ENCODE assay signal across 14 cellular contexts in the genomic region with DNA sequence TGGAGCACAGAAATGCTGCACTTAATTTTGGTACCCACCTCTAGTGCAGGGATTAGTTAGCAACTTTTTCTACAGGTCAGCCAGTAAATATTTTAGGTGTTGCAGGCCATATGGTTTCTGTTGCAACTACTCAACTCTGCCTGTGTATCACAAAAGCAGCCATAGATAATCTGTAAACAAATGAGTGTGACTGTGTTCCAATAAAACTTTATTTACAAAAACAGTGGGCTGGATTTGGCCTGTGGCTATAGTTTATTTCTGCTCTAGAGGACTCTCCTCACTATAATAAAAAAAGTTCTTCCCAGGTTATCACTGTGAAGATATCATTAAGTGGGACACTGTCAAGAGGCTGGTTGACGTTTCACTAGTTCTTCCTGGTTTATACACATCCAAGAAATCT.
DNase-seq lines count a peak whose midpoint lies in the region; ATAC-seq and TF ChIP-seq lines count a peak whose summit lies in the region.
"Had no signal": no experiment of that assay in that cellular context is flagged by ENCODE, and none has a peak within 500 bp of the region (broad histone marks: within the 10 kb centered on the region; RNA-seq: fewer than 3 reads in every experiment).

No MANE protein-coding gene starts in this region.

- H3K4me1 ChIP-seq in GM23338 (ENCODE audit: insufficient read depth) (peaks cover 8% of the 10 kb centered on the region), smooth muscle cell (ENCODE audit: low read depth) (no peaks in the 10 kb centered on the region)

- H3K9me3 ChIP-seq in SU-DHL-6 (ENCODE audit: insufficient read depth, low read length) (no peaks in the 10 kb centered on the region), smooth muscle cell (replicated peaks; ENCODE audit: low read depth) (no peaks in the 10 kb centered on the region)
- H3K9me3 ChIP-seq: BLaER1 had no signal

- H3K27ac Mint-ChIP-seq in activated CD8-positive, alpha-beta T cell treated with anti-CD3 and anti-CD28 coated beads, Interleukin-2, amount 10 ng/mL, durations not matched to agents 7 days and 5 days, result peak overlapping the region; percentile 95
- no peak overlapping the region for H3K27ac Mint-ChIP-seq in activated CD8-positive, alpha-beta T cell treated with anti-CD3 and anti-CD28 coated beads for 36 hours
- H3K27ac Mint-ChIP-seq in GM23338, result no peak overlapping the region

- CTCF ChIA-PET in activated CD8-positive, alpha-beta T cell treated with anti-CD3 and anti-CD28 coated beads, Interleukin-2, amount 10 ng/mL, durations not matched to agents 7 days and 5 days (lab: Charles Lee), result interaction anchor here (2.2 to 3.6 kb wide), 4 partner anchors 7 to 75 kb away, joined by 10 to 49 read pairs (median 20); partner anchors contain the start of gene CTNNA3
- CTCF ChIA-PET in activated CD8-positive, alpha-beta T cell treated with anti-CD3 and anti-CD28 coated beads for 36 hours (lab: Charles Lee), result interaction anchor here (0.9 to 5.6 kb wide), 5 partner anchors 7 to 75 kb away, joined by 3 to 35 read pairs (median 8); partner anchors contain the start of gene CTNNA3

- peaks cover 55% of the 10 kb centered on the region for H3K4me1 Mint-ChIP-seq in activated CD8-positive, alpha-beta T cell treated with anti-CD3 and anti-CD28 coated beads, Interleukin-2, amount 10 ng/mL, durations not matched to agents 7 days and 5 days (ENCODE audit: low read depth)
- peaks cover 12% of the 10 kb centered on the region for H3K4me1 Mint-ChIP-seq in activated CD8-positive, alpha-beta T cell treated with anti-CD3 and anti-CD28 coated beads for 36 hours (ENCODE audit: low read depth)
- peaks cover 7% of the 10 kb centered on the region for H3K4me1 Mint-ChIP-seq in GM23338

- DNase-seq in activated CD8-positive, alpha-beta T cell treated with anti-CD3 and anti-CD28 coated beads, Interleukin-2, amount 10 ng/mL, durations not matched to agents 7 days and 5 days, result no peak
- DNase-seq in activated CD8-positive, alpha-beta T cell treated with anti-CD3 and anti-CD28 coated beads for 36 hours, result no peak
- no peak for DNase-seq in GM23338 (ENCODE audit: low spot score)
- DNase-seq in smooth muscle cell (lab: John Stamatoyannopoulos, UW; ENCODE audit: unreplicated experiment), result no peak
- DNase-seq in DMS114 treated with DMSO at 0.1 percent for 48 hours (lab: John Stamatoyannopoulos, UW; ENCODE audit: unreplicated experiment), result no peak
- DNase-seq in NCI-H1417 treated with DMSO at 0.1 percent for 48 hours (lab: John Stamatoyannopoulos, UW), result no peak
- DNase-seq in hippocampal formation (lab: John Stamatoyannopoulos, UW), result no peak
- DNase-seq: DMS 273 treated with DMSO at 0.1 percent for 48 hours, NCI-H2029, NCI-H2171, NCI-H510A, NCI-H774 had no signal

- H2AFZ ChIP-seq in GM23338 (peak overlapping the region; percentile 48; the same call in 1 of the 2 replicates), SU-DHL-6 (ENCODE audit: low read depth, low read length, severe bottlenecking) (peak overlapping the region; percentile 97), smooth muscle cell (ENCODE audit: low read depth) (peak overlapping the region; percentile 25)

- H4K20me1 ChIP-seq in GM23338 (replicated peaks; ENCODE audit: insufficient read depth), result no peaks in the 10 kb centered on the region
- no peaks in the 10 kb centered on the region for H4K20me1 ChIP-seq in SU-DHL-6 (ENCODE audit: low read depth, low read length)
- H4K20me1 ChIP-seq in smooth muscle cell (ENCODE audit: low read depth), result no peaks in the 10 kb centered on the region
- H4K20me1 ChIP-seq: BLaER1 had no signal

- TF ChIP-seq CTCF in activated CD8-positive, alpha-beta T cell treated with anti-CD3 and anti-CD28 coated beads for 36 hours (IDR thresholded peaks at IDR 0.05), result no peak
- no peak for TF ChIP-seq CTCF in GM23338 (conservative IDR thresholded peaks at IDR 0.05; ENCODE audit: low read depth in 2 of 2)
- no peak for TF ChIP-seq CTCF in SU-DHL-6 (IDR thresholded peaks at IDR 0.05; ENCODE audit: insufficient read depth, low read length, poor library complexity, severe bottlenecking)
- TF ChIP-seq CTCF in smooth muscle cell (IDR thresholded peaks at IDR 0.05; ENCODE audit: borderline replicate concordance, insufficient read depth, poor library complexity, severe bottlenecking), result no peak

- H3K79me2 ChIP-seq in GM23338 (replicated peaks; ENCODE audit: insufficient read depth) (no peaks in the 10 kb centered on the region), SU-DHL-6 (ENCODE audit: insufficient read depth, low read length) (no peaks in the 10 kb centered on the region), smooth muscle cell (ENCODE audit: low read depth) (no peaks in the 10 kb centered on the region)

- H3K4me3 Mint-ChIP-seq in activated CD8-positive, alpha-beta T cell treated with anti-CD3 and anti-CD28 coated beads, Interleukin-2, amount 10 ng/mL, durations not matched to agents 7 days and 5 days, result no peak overlapping the region
- no peak overlapping the region for H3K4me3 Mint-ChIP-seq in activated CD8-positive, alpha-beta T cell treated with anti-CD3 and anti-CD28 coated beads for 36 hours
- H3K4me3 Mint-ChIP-seq in GM23338, result no peak overlapping the region

- H3K4me3 ChIP-seq in GM23338 (no peak overlapping the region), SU-DHL-6 (ENCODE audit: insufficient read depth, low read length, poor library complexity, severe bottlenecking) (no peak overlapping the region), smooth muscle cell (no peak overlapping the region)
- H3K4me3 ChIP-seq: BLaER1 had no signal

- POLR2A ChIA-PET in activated CD8-positive, alpha-beta T cell treated with anti-CD3 and anti-CD28 coated beads, Interleukin-2, amount 10 ng/mL, durations not matched to agents 7 days and 5 days (lab: Charles Lee), result interaction anchor here (1.8 to 2.1 kb wide), 2 partner anchors 12 to 114 kb away, joined by 5 to 7 read pairs; no protein-coding TSS in a partner anchor
- POLR2A ChIA-PET in activated CD8-positive, alpha-beta T cell treated with anti-CD3 and anti-CD28 coated beads for 36 hours (lab: Charles Lee), result interaction anchor here (1.5 kb wide), 1 partner anchor 8 kb away, joined by 4 read pairs; no protein-coding TSS in a partner anchor

- H3K27ac ChIP-seq in GM23338 (ENCODE audit: low read depth), result no peak overlapping the region
- H3K27ac ChIP-seq in SU-DHL-6 (ENCODE audit: low read depth, low read length), result peak overlapping the region; percentile 85
- no peak overlapping the region for H3K27ac ChIP-seq in smooth muscle cell (ENCODE audit: low read depth)
- H3K27ac ChIP-seq: BLaER1 had no signal

- H3K4me2 ChIP-seq in GM23338, result peak overlapping the region; percentile 4; the same call in 1 of the 2 replicates
- H3K4me2 ChIP-seq in SU-DHL-6 (ENCODE audit: low read depth, low read length, poor library complexity, severe bottlenecking), result no peak overlapping the region
- no peak overlapping the region for H3K4me2 ChIP-seq in smooth muscle cell
- H3K4me2 ChIP-seq: BLaER1 had no signal

- intact Hi-C loops in activated CD8-positive, alpha-beta T cell treated with anti-CD3 and anti-CD28 coated beads for 36 hours (cut with micrococcal nuclease), result no loop called here

- no peak for ATAC-seq in activated CD8-positive, alpha-beta T cell treated with anti-CD3 and anti-CD28 coated beads, Interleukin-2, amount 10 ng/mL, durations not matched to agents 7 days and 5 days
- ATAC-seq in activated CD8-positive, alpha-beta T cell treated with anti-CD3 and anti-CD28 coated beads for 36 hours, result no peak
- ATAC-seq in GM23338, result no peak

- peaks cover 10% of the 10 kb centered on the region for H3K36me3 Mint-ChIP-seq in activated CD8-positive, alpha-beta T cell treated with anti-CD3 and anti-CD28 coated beads, Interleukin-2, amount 10 ng/mL, durations not matched to agents 7 days and 5 days (ENCODE audit: low read depth)
- H3K36me3 Mint-ChIP-seq in activated CD8-positive, alpha-beta T cell treated with anti-CD3 and anti-CD28 coated beads for 36 hours (ENCODE audit: low read depth), result no peaks in the 10 kb centered on the region
- H3K36me3 Mint-ChIP-seq in GM23338 (ENCODE audit: low read depth), result no peaks in the 10 kb centered on the region

- WGBS in smooth muscle cell (ENCODE audit: low lambda C conversion rate), result 46% methylated on average over 1 of the region's 1 CpG

- H3K27me3 Mint-ChIP-seq in activated CD8-positive, alpha-beta T cell treated with anti-CD3 and anti-CD28 coated beads, Interleukin-2, amount 10 ng/mL, durations not matched to agents 7 days and 5 days (ENCODE audit: low read depth), result no peaks in the 10 kb centered on the region
- H3K27me3 Mint-ChIP-seq in activated CD8-positive, alpha-beta T cell treated with anti-CD3 and anti-CD28 coated beads for 36 hours, result no peaks in the 10 kb centered on the region
- no peaks in the 10 kb centered on the region for H3K27me3 Mint-ChIP-seq in GM23338 (ENCODE audit: insufficient read depth, low read depth, poor library complexity)

- H3K9ac ChIP-seq in SU-DHL-6 (ENCODE audit: low read length), result 0 out of 2 replicates have a peak overlapping the region, but pooled peaks have one; percentile 26
- H3K9ac ChIP-seq in smooth muscle cell (ENCODE audit: low read depth), result no peak overlapping the region
- H3K9ac ChIP-seq: BLaER1 had no signal

- H3K36me3 ChIP-seq in GM23338 (ENCODE audit: insufficient read depth) (no peaks in the 10 kb centered on the region), SU-DHL-6 (ENCODE audit: low read length) (no peaks in the 10 kb centered on the region), smooth muscle cell (ENCODE audit: low read depth) (no peaks in the 10 kb centered on the region)
- H3K36me3 ChIP-seq: BLaER1 had no signal

- H3K27me3 ChIP-seq in GM23338 (ENCODE audit: insufficient read depth) (no peaks in the 10 kb centered on the region), SU-DHL-6 (ENCODE audit: low read length) (no peaks in the 10 kb centered on the region), smooth muscle cell (ENCODE audit: low read depth) (no peaks in the 10 kb centered on the region)
- H3K27me3 ChIP-seq: BLaER1 had no signal

- H3K9me2 ChIP-seq in GM23338 (ENCODE audit: insufficient read depth), result no peaks in the 10 kb centered on the region
- H3K9me2 ChIP-seq in SU-DHL-6 (replicated peaks; ENCODE audit: insufficient read depth, low read length), result no peaks in the 10 kb centered on the region

- H3K9me3 Mint-ChIP-seq in activated CD8-positive, alpha-beta T cell treated with anti-CD3 and anti-CD28 coated beads, Interleukin-2, amount 10 ng/mL, durations not matched to agents 7 days and 5 days (ENCODE audit: insufficient read depth), result peaks cover 5% of the 10 kb centered on the region
- H3K9me3 Mint-ChIP-seq in activated CD8-positive, alpha-beta T cell treated with anti-CD3 and anti-CD28 coated beads for 36 hours, result no peaks in the 10 kb centered on the region
- H3K9me3 Mint-ChIP-seq in GM23338, result no peaks in the 10 kb centered on the region

- no peaks in the 10 kb centered on the region for H3F3A ChIP-seq in GM23338 (replicated peaks; ENCODE audit: low read depth)
- peaks cover 14% of the 10 kb centered on the region for H3F3A ChIP-seq in SU-DHL-6 (ENCODE audit: insufficient read depth)
- no peaks in the 10 kb centered on the region for H3F3A ChIP-seq in smooth muscle cell (ENCODE audit: low read depth)

TF ChIP-seq in GM23338, 12 proteins besides CTCF, POLR2A, EP300 and RAD21:
- TF ChIP-seq EZH2 (IDR thresholded peaks at IDR 0.05; ENCODE audit: low read depth, unreplicated experiment), result no peak
TF ChIP-seq in GM23338: peak in this region for 0.

Comparison
In these comparisons a context has a peak if more than half of its experiments do, and no peak if none do; other contexts are left out.
1. H2AFZ ChIP-seq: peak in every context shown above with its lines; median percentile 97 in SU-DHL-6; 48 in GM23338; 25 in smooth muscle cell.